25 cellular contexts compared by ENCODE assay signal in the genomic region with DNA sequence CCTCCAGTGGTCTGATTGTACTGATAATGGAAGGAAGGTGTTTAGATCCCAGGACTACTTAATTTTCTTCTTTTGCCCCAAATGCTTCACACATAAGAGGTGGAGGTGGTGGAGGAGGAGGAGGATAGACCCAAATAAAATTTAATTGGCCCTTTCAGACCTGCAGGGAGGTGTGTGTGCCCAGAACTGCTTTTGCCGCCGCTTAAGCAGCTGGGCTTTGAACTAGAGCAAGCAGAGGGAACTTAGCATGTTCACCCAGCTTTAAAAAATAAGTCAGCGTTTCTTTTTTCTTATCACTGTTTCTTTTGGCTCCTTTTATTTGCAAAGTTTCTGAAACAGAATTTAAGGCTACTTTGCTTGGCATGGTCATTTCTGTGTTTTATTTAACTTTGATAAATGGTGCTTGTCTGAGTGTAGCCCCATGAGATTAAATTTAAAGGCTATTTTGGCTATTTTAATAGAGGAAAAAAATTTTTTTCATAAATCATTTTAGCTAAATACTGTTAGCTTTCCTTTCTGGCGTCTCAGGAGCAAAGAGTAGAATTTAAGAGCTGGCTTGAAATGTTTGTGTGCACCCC. TPM values are rescaled to one million over a fixed set of nuclear protein-coding genes. Genes with fewer than 3 reads are reported as not detected.
DNase-seq lines count a peak whose midpoint lies in the region; ATAC-seq, FAIRE-seq and TF ChIP-seq lines count a peak whose summit lies in the region.
"Had no signal": no experiment of that assay in that cellular context is flagged by ENCODE, and none has a peak within 500 bp of the region (broad histone marks: within the 10 kb centered on the region; RNA-seq: fewer than 3 reads in every experiment).

No MANE protein-coding gene starts in this region.

- FAIRE-seq in urothelium cell line (lab: Jason Lieb, UNC): no peak
- FAIRE-seq: small intestine had no signal

- intact Hi-C loops in Right ventricle myocardium superior (cut with DNase I): no loop called here
- intact Hi-C loops in Right ventricle myocardium inferior (cut with DNase I): no loop called here

- H3K27ac ChIP-seq in endodermal cell (ENCODE audit: low read depth, low read length) (no peak overlapping the region), WERI-Rb-1 (no peak overlapping the region)
- H3K27ac ChIP-seq: brain microvascular endothelial cell, psoas muscle had no signal

- H3K4me1 ChIP-seq in endodermal cell (ENCODE audit: control insufficient read depth, insufficient read depth, low read length): no peaks in the 10 kb centered on the region

- H3K27ac Mint-ChIP-seq in endodermal cell (no peak overlapping the region), nephron progenitor cell (peak overlapping the region; percentile 86)
- H3K27ac Mint-ChIP-seq: activated naive CD8-positive, alpha-beta T cell; activated T-helper 17 cell treated with anti-CD3 and anti-CD28 coated beads, Interleukin-2, amount 50 U/mL, for 72 hours; CD14-positive monocyte had no signal

- H3K4me3 ChIP-seq in endodermal cell (ENCODE audit: low read length): no peak overlapping the region
- no peak overlapping the region for H3K4me3 ChIP-seq in WERI-Rb-1 (ENCODE audit: low read depth, low read length)
- H3K4me3 ChIP-seq: psoas muscle had no signal

- H3K9me3 ChIP-seq in endodermal cell (ENCODE audit: control insufficient read depth, low read length) (no peaks in the 10 kb centered on the region), WERI-Rb-1 (ENCODE audit: severe bottlenecking) (no peaks in the 10 kb centered on the region)
- H3K9me3 ChIP-seq: psoas muscle, tibial artery had no signal

- H3K4me3 Mint-ChIP-seq in endodermal cell: no peak overlapping the region
- no peak overlapping the region for H3K4me3 Mint-ChIP-seq in nephron progenitor cell
- H3K4me3 Mint-ChIP-seq: activated naive CD8-positive, alpha-beta T cell; activated T-helper 17 cell treated with anti-CD3 and anti-CD28 coated beads, Interleukin-2, amount 50 U/mL, for 72 hours; CD14-positive monocyte had no signal

- TF ChIP-seq CTCF in endodermal cell (conservative IDR thresholded peaks at IDR 0.05): no peak
- TF ChIP-seq CTCF in nephron progenitor cell (IDR thresholded peaks at IDR 0.05): no peak
- no peak for TF ChIP-seq CTCF in WERI-Rb-1 (IDR thresholded peaks at IDR 0.05; ENCODE audit: low read depth, low read length)

- DNase-seq in Right ventricle myocardium superior (no peak), Right ventricle myocardium inferior (ENCODE audit: missing footprints) (no peak), endodermal cell (peak; percentile 36), nephron progenitor cell (no peak), urothelium cell line (ENCODE audit: low spot score) (no peak), WERI-Rb-1 (no peak)
- DNase-seq: activated CD4-positive, alpha-beta T cell treated with anti-CD3 and anti-CD28 coated beads, Interleukin-2, amount 50 U/mL, for 1 hour; activated CD8-positive, alpha-beta memory T cell treated with anti-CD3 and anti-CD28 coated beads, Interleukin-2, amount 50 U/mL, for 4 hours; brain microvascular endothelial cell; cortex of kidney; Karpas-422; NCI-H774; psoas muscle; SHP77; small intestine; stimulated activated naive CD4-positive, alpha-beta T cell; tibial artery had no signal

- H3K4me1 Mint-ChIP-seq in endodermal cell (peaks cover 28% of the 10 kb centered on the region), nephron progenitor cell (peaks cover 91% of the 10 kb centered on the region)
- H3K4me1 Mint-ChIP-seq: activated T-helper 17 cell treated with anti-CD3 and anti-CD28 coated beads, Interleukin-2, amount 50 U/mL, for 72 hours; CD14-positive monocyte had no signal

- ATAC-seq in Right ventricle myocardium superior (ENCODE audit: poor library complexity): peak; percentile 34
- ATAC-seq in Right ventricle myocardium inferior: no peak
- ATAC-seq in GM19324 (IDR thresholded peaks at IDR 0.05; ENCODE audit: low FRiP score, unreplicated experiment): no peak
- ATAC-seq in HG02759 (IDR thresholded peaks at IDR 0.05; ENCODE audit: unreplicated experiment): no peak
- ATAC-seq: activated T-helper 17 cell treated with anti-CD3 and anti-CD28 coated beads, Interleukin-2, amount 50 U/mL, for 72 hours; psoas muscle had no signal

- H3K36me3 ChIP-seq in endodermal cell (ENCODE audit: control insufficient read depth, insufficient read depth, low read length) (peaks cover 82% of the 10 kb centered on the region), WERI-Rb-1 (peaks cover 71% of the 10 kb centered on the region)
- H3K36me3 ChIP-seq: tibial artery had no signal

- H3K9ac ChIP-seq in endodermal cell (ENCODE audit: extremely low read depth, low read length, poor library complexity, severe bottlenecking): no peak overlapping the region

- H3K9me3 Mint-ChIP-seq in endodermal cell: no peaks in the 10 kb centered on the region
- no peaks in the 10 kb centered on the region for H3K9me3 Mint-ChIP-seq in nephron progenitor cell
- H3K9me3 Mint-ChIP-seq: activated T-helper 17 cell treated with anti-CD3 and anti-CD28 coated beads, Interleukin-2, amount 50 U/mL, for 72 hours had no signal

- no peaks in the 10 kb centered on the region for H3K27me3 Mint-ChIP-seq in endodermal cell (ENCODE audit: insufficient read depth)
- H3K27me3 Mint-ChIP-seq in nephron progenitor cell (ENCODE audit: low read depth, poor library complexity): no peaks in the 10 kb centered on the region

- peaks cover 48% of the 10 kb centered on the region for H3K36me3 Mint-ChIP-seq in endodermal cell (ENCODE audit: low read depth)
- peaks cover 42% of the 10 kb centered on the region for H3K36me3 Mint-ChIP-seq in nephron progenitor cell (ENCODE audit: low read depth)
- H3K36me3 Mint-ChIP-seq: activated naive CD8-positive, alpha-beta T cell; CD14-positive monocyte had no signal

- 92 to 100% methylated on average over 4 of the region's 4 CpGs for WGBS in endodermal cell (ENCODE audit: insufficient coverage in 1 of 2, insufficient read length in 1 of 2), 2 experiments

- no peaks in the 10 kb centered on the region for H3K27me3 ChIP-seq in endodermal cell (ENCODE audit: control insufficient read depth, insufficient read depth, low read length, poor library complexity, severe bottlenecking)
- H3K27me3 ChIP-seq in WERI-Rb-1 (ENCODE audit: insufficient read depth, low read depth, severe bottlenecking): no peaks in the 10 kb centered on the region
- H3K27me3 ChIP-seq: brain microvascular endothelial cell, tibial artery had no signal

RNA-seq across cellular contexts. Expression of a gene that starts 43.2 kb away (rescaled TPM):
- total RNA-seq in Right ventricle myocardium superior (not detected), Right ventricle myocardium inferior (not detected), endodermal cell (not detected)
- not detected for polyA plus RNA-seq in endodermal cell (2013, experiment 1 of 2)
- polyA plus RNA-seq in endodermal cell (2013, experiment 2 of 2): not detected
- total RNA-seq: activated T-helper 17 cell treated with anti-CD3 and anti-CD28 coated beads, Interleukin-2, amount 50 U/mL, for 72 hours; psoas muscle; T-helper 1 cell treated with Interleukin-12 subunit alpha and Interleukin-12 subunit beta and Interleukin-4 antibody, amounts not matched to agents 30 ng/mL and 1 ng/mL, for 36 hours had no signal
- polyA plus RNA-seq: AG04450, CD14-positive monocyte, neural cell, psoas muscle, small intestine had no signal
